11 cellular contexts compared by ENCODE assay signal in genomic region chr3:72186485-72186864, GRCh38.
DNase-seq lines count a peak whose midpoint lies in the region; TF ChIP-seq lines count a peak whose summit lies in the region.
"Had no signal": no experiment of that assay in that cellular context is flagged by ENCODE, and none has a peak within 500 bp of the region (broad histone marks: within the 10 kb centered on the region; RNA-seq: fewer than 3 reads in every experiment).

No MANE protein-coding gene starts in this region.

- no peak for TF ChIP-seq POLR2A in lower leg skin (IDR thresholded peaks at IDR 0.05)

- H3K4me3 ChIP-seq in astrocyte of the spinal cord (ENCODE audit: low read depth, low read length) (no peak overlapping the region), lower leg skin (ENCODE audit: low read depth, poor library complexity, severe bottlenecking) (no peak overlapping the region)
- H3K4me3 ChIP-seq: cardiac muscle cell had no signal

- in situ Hi-C loops in astrocyte of the spinal cord (cut with HindIII; ENCODE audit: low sequenced_read_pairs) = no loop called here

- peak; percentile 62 for DNase-seq in AG20443 (ENCODE audit: low spot score)
- peak; percentile 63 for DNase-seq in HT1080 (ENCODE audit: low read depth)
- peak; percentile 55 for DNase-seq in astrocyte of the spinal cord (ENCODE audit: low read depth, low spot score)
- DNase-seq in kidney tubule cell (ENCODE audit: low spot score) = peak; percentile 49
- DNase-seq in NCI-H774 (lab: John Stamatoyannopoulos, UW) = no peak
- DNase-seq in lower leg skin (ENCODE audit: low spot score in 2 of 2) = no peak
- DNase-seq in ecto neural progenitor cell (ENCODE audit: low spot score) = no peak
- no peak for DNase-seq in NK-92 treated with Interleukin-12 subunit alpha and Interleukin-12 subunit beta, amount 100 ng/mL, for 24 hours (lab: John Stamatoyannopoulos, UW)
- DNase-seq: activated T-cell treated with anti-CD3 and anti-CD28 coated beads, Interleukin-2, amount 50 U/mL, for 1 hour; NCI-H446 treated with DMSO at 0.1 percent for 48 hours had no signal

- intact Hi-C loops in lower leg skin (cut with DNase I; ENCODE audit: low total_unique reads) = no loop called here

- no peak for TF ChIP-seq CTCF in astrocyte of the spinal cord (IDR thresholded peaks at IDR 0.05; ENCODE audit: low read depth, low read length)
- no peak for TF ChIP-seq CTCF in lower leg skin (IDR thresholded peaks at IDR 0.05)

- 11 to 19% methylated on average over 1 of the region's 1 CpG for WGBS in lower leg skin, 2 donors

Comparison
In these comparisons a context has a peak if more than half of its experiments do, and no peak if none do; other contexts are left out.
1. DNase-seq: peak in AG20443 (single experiment), HT1080 (single experiment), astrocyte of the spinal cord (single experiment) and kidney tubule cell (single experiment); none in NCI-H774 (single experiment), lower leg skin (0 of 2), ecto neural progenitor cell (single experiment) and NK-92 treated with Interleukin-12 subunit alpha and Interleukin-12 subunit beta, amount 100 ng/mL, for 24 hours (single experiment).